34 cellular contexts compared by ENCODE assay signal in the genomic region with DNA sequence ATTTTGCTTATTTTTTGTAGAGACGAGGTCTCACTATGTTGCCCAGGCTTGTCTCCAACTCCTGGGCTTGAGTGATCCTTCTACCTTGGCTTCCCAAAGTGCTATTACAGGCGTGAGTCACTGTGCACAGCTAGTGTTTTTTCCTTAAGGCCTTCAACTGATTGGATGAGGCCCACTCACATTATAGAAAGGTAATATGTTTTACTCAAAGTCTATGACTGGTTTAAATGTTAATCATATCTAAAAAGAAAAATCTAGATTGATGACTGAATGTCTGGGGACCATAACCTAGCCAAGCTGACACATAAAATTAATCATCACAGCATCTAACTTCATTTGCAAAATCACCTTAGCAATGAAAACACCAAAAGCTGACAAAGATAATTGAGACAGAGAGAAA.
"Had no signal": no experiment of that assay in that cellular context is flagged by ENCODE, and none has a peak within 500 bp of the region (broad histone marks: within the 10 kb centered on the region; RNA-seq: fewer than 3 reads in every experiment).

No MANE protein-coding gene starts in this region.

- H3K9me3 Mint-ChIP-seq: effector memory CD8-positive, alpha-beta T cell had no signal

- ATAC-seq: activated CD8-positive, alpha-beta memory T cell treated with anti-CD3 and anti-CD28 coated beads, Interleukin-2, amount 10 ng/mL, durations not matched to agents 7 days and 5 days; activated CD8-positive, alpha-beta T cell treated with anti-CD3 and anti-CD28 coated beads, Interleukin-2, amount 10 ng/mL, durations not matched to agents 7 days and 5 days; effector memory CD8-positive, alpha-beta T cell; heart left ventricle; T-helper 17 cell had no signal

- H3K4me3 Mint-ChIP-seq: activated B cell treated with CpG ODN at 0.5 μM for 24 hours; activated CD4-positive, alpha-beta memory T cell treated with anti-CD3 and anti-CD28 coated beads for 36 hours; activated CD8-positive, alpha-beta memory T cell treated with anti-CD3 and anti-CD28 coated beads, Interleukin-2, amount 10 ng/mL, durations not matched to agents 7 days and 5 days; activated CD8-positive, alpha-beta T cell treated with anti-CD3 and anti-CD28 coated beads, Interleukin-2, amount 10 ng/mL, durations not matched to agents 7 days and 5 days; activated naive CD8-positive, alpha-beta T cell; effector memory CD8-positive, alpha-beta T cell; T-helper 17 cell; T-helper 2 cell treated with Interferon-gamma antibody and Interleukin-4, amounts not matched to agents 5 μg/mL and 100 μg/mL, for 36 hours had no signal

- H3K36me3 ChIP-seq: brain microvascular endothelial cell, esophagus squamous epithelium, heart left ventricle, WERI-Rb-1 had no signal

- H3K4me3 ChIP-seq: esophagus squamous epithelium, heart left ventricle had no signal

- H3K27ac ChIP-seq: brain microvascular endothelial cell, epithelial cell of prostate, esophagus squamous epithelium, heart left ventricle, WERI-Rb-1 had no signal

- H3K27me3 ChIP-seq: brain microvascular endothelial cell had no signal

- FAIRE-seq: astrocyte, colon, frontal cortex had no signal

- H3K4me1 Mint-ChIP-seq: activated B cell treated with CpG ODN at 0.5 μM for 24 hours had no signal

- H3K27ac Mint-ChIP-seq: activated B cell treated with CpG ODN at 0.5 μM for 24 hours; activated CD4-positive, alpha-beta memory T cell treated with anti-CD3 and anti-CD28 coated beads for 36 hours; activated CD8-positive, alpha-beta memory T cell treated with anti-CD3 and anti-CD28 coated beads, Interleukin-2, amount 10 ng/mL, durations not matched to agents 7 days and 5 days; activated CD8-positive, alpha-beta T cell treated with anti-CD3 and anti-CD28 coated beads, Interleukin-2, amount 10 ng/mL, durations not matched to agents 7 days and 5 days; activated naive CD8-positive, alpha-beta T cell; effector memory CD8-positive, alpha-beta T cell; T-helper 17 cell; T-helper 2 cell treated with Interferon-gamma antibody and Interleukin-4, amounts not matched to agents 5 μg/mL and 100 μg/mL, for 36 hours had no signal

- DNase-seq: activated B cell treated with CpG ODN at 0.5 μM for 24 hours; activated CD4-positive, alpha-beta memory T cell treated with anti-CD3 and anti-CD28 coated beads for 36 hours; activated CD4-positive, alpha-beta T cell treated with anti-CD3 and anti-CD28 coated beads for 1 hour; activated CD4-positive, alpha-beta T cell treated with anti-CD3 and anti-CD28 coated beads for 48 hours; activated CD8-positive, alpha-beta memory T cell treated with anti-CD3 and anti-CD28 coated beads, Interleukin-2, amount 10 ng/mL, durations not matched to agents 7 days and 5 days; activated CD8-positive, alpha-beta memory T cell treated with anti-CD3 and anti-CD28 coated beads, Interleukin-2, amount 50 U/mL, for 4 hours; activated CD8-positive, alpha-beta T cell treated with anti-CD3 and anti-CD28 coated beads, Interleukin-2, amount 10 ng/mL, durations not matched to agents 7 days and 5 days; activated effector memory CD4-positive, alpha-beta T cell treated with Interleukin-2 at 50 U/mL for 16 hours; activated gamma-delta T cell treated with Interleukin-2 at 50 U/mL for 16 hours; activated naive CD4-positive, alpha-beta T cell treated with anti-CD3 and anti-CD28 coated beads, Interleukin-2, amount 50 U/mL, for 16 hours; activated naive CD4-positive, alpha-beta T cell treated with Interleukin-2 at 50 U/mL for 16 hours; activated T-cell treated with anti-CD3 and anti-CD28 coated beads, Interleukin-2, amount 50 U/mL, for 48 hours; amniotic stem cell; anterior cingulate cortex; brain microvascular endothelial cell; caudate nucleus; cortex of kidney; dermis blood vessel endothelial cell; effector CD4-positive, alpha-beta T cell; effector memory CD8-positive, alpha-beta T cell; esophagus squamous epithelium; glutamatergic neuron; heart left ventricle; hypothalamus; T-helper 1 cell; T-helper 17 cell; T1000; WERI-Rb-1 had no signal

- H3K4me1 ChIP-seq: esophagus squamous epithelium had no signal

- H3K27me3 Mint-ChIP-seq: activated CD4-positive, alpha-beta memory T cell treated with anti-CD3 and anti-CD28 coated beads for 36 hours; effector memory CD8-positive, alpha-beta T cell; T-helper 17 cell had no signal
